29 cellular contexts compared by ENCODE assay signal in genomic region chr9:97855486-97855875, GRCh38. TPM values are rescaled to one million over a fixed set of nuclear protein-coding genes. Genes with fewer than 3 reads are reported as not detected.
DNase-seq lines count a peak whose midpoint lies in the region; ATAC-seq, FAIRE-seq and TF ChIP-seq lines count a peak whose summit lies in the region.
"Had no signal": no experiment of that assay in that cellular context is flagged by ENCODE, and none has a peak within 500 bp of the region (broad histone marks: within the 10 kb centered on the region; RNA-seq: fewer than 3 reads in every experiment).

No MANE protein-coding gene starts in this region.

- DNase-seq in activated naive CD4-positive, alpha-beta T cell treated with anti-CD3 and anti-CD28 coated beads for 36 hours, result no peak
- no peak for DNase-seq in activated naive CD4-positive, alpha-beta T cell treated with Interleukin-2 at 50 U/mL for 16 hours
- DNase-seq in H1 (ENCODE audit: low read depth in 1 of 2, low spot score in 2 of 2) (no peak), NCI-H2227 treated with DMSO at 0.1 percent for 48 hours (lab: John Stamatoyannopoulos, UW) (no peak)
- no peak for DNase-seq in stimulated activated naive B cell treated with anti-CD40 and anti-IgM and Interleukin-4, amounts not matched to agents 10 μg/mL and 1 μg/mL and 100 μg/mL, for 72 hours
- DNase-seq: ACHN; activated CD4-positive, alpha-beta T cell treated with anti-CD3 and anti-CD28 coated beads for 48 hours; activated T-cell treated with anti-CD3 and anti-CD28 coated beads, Interleukin-2, amount 50 U/mL, for 1 hour; brain microvascular endothelial cell; C1 segment of cervical spinal cord; cortex of kidney; GDM1; GM23248; heart left ventricle; mucosa of descending colon; MV-4-11; NCI-H1694; NCI-H82; nucleus accumbens; PC-3; SHP77; spleen; stimulated activated CD8-positive, alpha-beta memory T cell treated with anti-CD3 and anti-CD28 coated beads, Interleukin-4, amount 100 ng/mL, for 48 hours had no signal

- no peak overlapping the region for H4K5ac ChIP-seq in H1 (ENCODE audit: insufficient read length, low read depth, low read length)

- H2AK5ac ChIP-seq in H1 (ENCODE audit: low read depth, low read length), result no peak overlapping the region

- H3K9me3 Mint-ChIP-seq in activated naive CD4-positive, alpha-beta T cell treated with anti-CD3 and anti-CD28 coated beads for 36 hours, result no peaks in the 10 kb centered on the region
- H3K9me3 Mint-ChIP-seq in stimulated activated naive B cell treated with anti-CD40 and anti-IgM and Interleukin-4, amounts not matched to agents 10 μg/mL and 1 μg/mL and 100 μg/mL, for 72 hours, result no peaks in the 10 kb centered on the region

- 12% methylated on average over 8 of the region's 8 CpGs; no CpG with 5 or more reads in 1 of the 2 experiments for WGBS in H1 (ENCODE audit: extremely low coverage in 1 of 2, insufficient coverage in 1 of 2, insufficient read length in 1 of 2, insufficient replicate concordance in 2 of 2, low coverage in 1 of 2, low lambda C conversion rate in 2 of 2, missing lambda C conversion rate in 1 of 2), 2 experiments

- H3K18ac ChIP-seq in H1 (ENCODE audit: extremely low read depth, low read length), result no peak overlapping the region

- no peak overlapping the region for H2BK15ac ChIP-seq in H1 (ENCODE audit: low read length)

- no peak overlapping the region for H3K56ac ChIP-seq in H1 (replicated peaks; ENCODE audit: insufficient read length, low read depth, low read length)

- peaks cover 11 to 35% of the 10 kb centered on the region in 2 experiments for H4K20me1 ChIP-seq in H1 (replicated peaks in 1 of 2; ENCODE audit: control insufficient read depth in 1 of 2, insufficient read depth in 2 of 2, low read length in 2 of 2)

- H3K4me2 ChIP-seq in H1 (ENCODE audit: insufficient read depth in 1 of 2, low read depth in 2 of 2, low read length in 2 of 2), result peak overlapping the region; percentile 59 to 72; a peak in 1 of 4 replicates

- no peak overlapping the region for H2BK5ac ChIP-seq in H1 (ENCODE audit: low read depth, low read length)

- H3K9me3 ChIP-seq in HUES6 (ENCODE audit: control insufficient read depth, insufficient read depth, low read depth, low read length), result no peaks in the 10 kb centered on the region
- H3K9me3 ChIP-seq in H1 (ENCODE audit: insufficient read depth in 2 of 2, low read depth in 1 of 2, low read length in 1 of 2), result no peaks in the 10 kb centered on the region
- H3K9me3 ChIP-seq: heart left ventricle, mucosa of descending colon had no signal

- H3K27me3 Mint-ChIP-seq in activated naive CD4-positive, alpha-beta T cell treated with anti-CD3 and anti-CD28 coated beads for 36 hours (ENCODE audit: low read depth), result peaks cover 74% of the 10 kb centered on the region
- H3K27me3 Mint-ChIP-seq in stimulated activated naive B cell treated with anti-CD40 and anti-IgM and Interleukin-4, amounts not matched to agents 10 μg/mL and 1 μg/mL and 100 μg/mL, for 72 hours, result peaks cover 71 to 81% of the 10 kb centered on the region in 2 donors

- H2BK120ac ChIP-seq in H1 (replicated peaks; ENCODE audit: low read depth, low read length), result no peak overlapping the region

- CTCF ChIA-PET in activated naive CD4-positive, alpha-beta T cell treated with anti-CD3 and anti-CD28 coated beads for 36 hours (lab: Charles Lee), result no interaction called here
- CTCF ChIA-PET in H1 (lab: Charles Lee; ENCODE audit: partially characterized antibody), result interaction anchor here (0.6 to 1.0 kb wide), 3 partner anchors 35 to 43 kb away, joined by 3 to 4 read pairs (median 3); no protein-coding TSS in a partner anchor

- H2BK20ac ChIP-seq in H1 (ENCODE audit: low read length), result no peak overlapping the region

- intact Hi-C loops in activated naive CD4-positive, alpha-beta T cell treated with anti-CD3 and anti-CD28 coated beads for 36 hours (cut with micrococcal nuclease), result loop anchor here (5.0 to 10.0 kb wide), 3 partner anchors 47 to 1001 kb away; partner anchors contain the start of gene ZNF782

- H3K36me3 ChIP-seq in HUES6 (ENCODE audit: control insufficient read depth, insufficient read depth, low read length) (no peaks in the 10 kb centered on the region), H1 (ENCODE audit: control insufficient read depth in 2 of 4, insufficient read depth in 4 of 4, low read length in 3 of 4) (peaks cover 0 to 9% (median 0%) of the 10 kb centered on the region in 4 experiments; a peak in 1 of 8 replicates)
- H3K36me3 ChIP-seq: brain microvascular endothelial cell, heart left ventricle, spleen had no signal

- no peak for TF ChIP-seq POLR2A in H1 (IDR thresholded peaks at IDR 0.05; ENCODE audit: control extremely low read depth in 1 of 2, low read depth in 2 of 2, low read length in 2 of 2)

- no peak for ATAC-seq in stimulated activated naive B cell treated with anti-CD40 and anti-IgM and Interleukin-4, amounts not matched to agents 10 μg/mL and 1 μg/mL and 100 μg/mL, for 72 hours (replicated peaks)
- ATAC-seq in HG02678 (IDR thresholded peaks at IDR 0.05; ENCODE audit: unreplicated experiment) (no peak), GM18511 (IDR thresholded peaks at IDR 0.05; ENCODE audit: unreplicated experiment) (no peak)
- ATAC-seq: heart left ventricle, mucosa of descending colon, PC-3 had no signal

- peaks cover 31% of the 10 kb centered on the region for H3K4me1 Mint-ChIP-seq in activated naive CD4-positive, alpha-beta T cell treated with anti-CD3 and anti-CD28 coated beads for 36 hours (ENCODE audit: low read depth)
- peaks cover 10 to 35% of the 10 kb centered on the region in 2 donors for H3K4me1 Mint-ChIP-seq in stimulated activated naive B cell treated with anti-CD40 and anti-IgM and Interleukin-4, amounts not matched to agents 10 μg/mL and 1 μg/mL and 100 μg/mL, for 72 hours

- H3K4me3 Mint-ChIP-seq in activated naive CD4-positive, alpha-beta T cell treated with anti-CD3 and anti-CD28 coated beads for 36 hours, result peak overlapping the region; percentile 41
- peak overlapping the region in 1 of 2 donors; percentile 25 for H3K4me3 Mint-ChIP-seq in stimulated activated naive B cell treated with anti-CD40 and anti-IgM and Interleukin-4, amounts not matched to agents 10 μg/mL and 1 μg/mL and 100 μg/mL, for 72 hours

- H3K79me1 ChIP-seq in H1 (ENCODE audit: low read depth, low read length), result no peaks in the 10 kb centered on the region

- TF ChIP-seq CTCF in H1 (IDR thresholded peaks at IDR 0.05; ENCODE audit: control extremely low read depth in 1 of 3, insufficient read depth in 1 of 3, low read depth in 1 of 3, low read length in 3 of 3), result no peak

- no peaks in the 10 kb centered on the region for H3K79me2 ChIP-seq in H1 (ENCODE audit: control insufficient read depth in 1 of 2, insufficient read depth in 2 of 2, low read length in 2 of 2)

- no peak overlapping the region for H3K9ac ChIP-seq in HUES6 (ENCODE audit: low read length)
- H3K9ac ChIP-seq in H1 (replicated peaks in 1 of 4; ENCODE audit: extremely low read depth in 1 of 4, low read depth in 3 of 4, low read length in 3 of 4), result no peak overlapping the region
- H3K9ac ChIP-seq: GM23248 had no signal

- H4K91ac ChIP-seq in H1 (replicated peaks; ENCODE audit: insufficient read length, low read length), result no peak overlapping the region

- no peak overlapping the region for H3K4ac ChIP-seq in H1 (replicated peaks; ENCODE audit: insufficient read length, low read depth, low read length)

- H4K8ac ChIP-seq in H1 (ENCODE audit: extremely low read depth, insufficient read depth, low read length), result no peak overlapping the region

- H3K27ac ChIP-seq in HUES6 (ENCODE audit: low read depth, low read length), result no peak overlapping the region
- no peak overlapping the region for H3K27ac ChIP-seq in H1 (ENCODE audit: low read depth, low read length)
- H3K27ac ChIP-seq: brain microvascular endothelial cell, GM23248, heart left ventricle, spleen had no signal

- TF ChIP-seq EP300 in H1 (IDR thresholded peaks at IDR 0.05; ENCODE audit: borderline replicate concordance in 1 of 2, low read depth in 2 of 2, low read length in 2 of 2), result no peak

- POLR2A ChIA-PET in H1 (lab: Charles Lee; ENCODE audit: partially characterized antibody), result no interaction called here

- H3K36me3 Mint-ChIP-seq in activated naive CD4-positive, alpha-beta T cell treated with anti-CD3 and anti-CD28 coated beads for 36 hours (ENCODE audit: low read depth), result no peaks in the 10 kb centered on the region
- H3K36me3 Mint-ChIP-seq in stimulated activated naive B cell treated with anti-CD40 and anti-IgM and Interleukin-4, amounts not matched to agents 10 μg/mL and 1 μg/mL and 100 μg/mL, for 72 hours, result peaks cover 3 to 5% of the 10 kb centered on the region in 2 donors

- peak in 1 of 2 experiments; percentile 8; a peak in 1 of 4 replicates for TF ChIP-seq RAD21 in H1 (IDR thresholded peaks at IDR 0.05 in 1 of 2, conservative IDR thresholded peaks at IDR 0.05 in 1 of 2; ENCODE audit: low read depth in 2 of 2, low read length in 2 of 2)

- no peak overlapping the region for H3K14ac ChIP-seq in H1 (ENCODE audit: insufficient read length)

- H3K4me1 ChIP-seq in HUES6 (ENCODE audit: control insufficient read depth, insufficient read depth, low read length) (peaks cover 24% of the 10 kb centered on the region), H1 (replicated peaks in 1 of 4; ENCODE audit: control insufficient read depth in 3 of 4, insufficient read depth in 4 of 4, low read length in 3 of 4) (peaks cover 5 to 38% (median 22%) of the 10 kb centered on the region in 4 experiments)

- no peak overlapping the region for H2AFZ ChIP-seq in H1 (ENCODE audit: low read length)
- H2AFZ ChIP-seq: GM23248 had no signal

- H3K23ac ChIP-seq in H1 (ENCODE audit: insufficient read length), result no peak overlapping the region

- FAIRE-seq in H1 (lab: Jason Lieb, UNC), result no peak

- no peak overlapping the region for H3K27ac Mint-ChIP-seq in activated naive CD4-positive, alpha-beta T cell treated with anti-CD3 and anti-CD28 coated beads for 36 hours
- peak overlapping the region; percentile 62 for H3K27ac Mint-ChIP-seq in stimulated activated naive B cell treated with anti-CD40 and anti-IgM and Interleukin-4, amounts not matched to agents 10 μg/mL and 1 μg/mL and 100 μg/mL, for 72 hours

- H3K27me3 ChIP-seq in HUES6 (ENCODE audit: control insufficient read depth, insufficient read depth, low read length) (peaks cover 100% of the 10 kb centered on the region), H1 (replicated peaks in 1 of 4; ENCODE audit: control insufficient read depth in 3 of 4, extremely low read depth in 1 of 4, insufficient read depth in 3 of 4, low read length in 3 of 4) (peaks cover 96 to 100% (median 99%) of the 10 kb centered on the region in 4 experiments)

- H3K4me3 ChIP-seq in HUES6 (ENCODE audit: low read depth, low read length), result 0 out of 2 replicates have a peak overlapping the region, but pooled peaks have one; percentile 30
- peak overlapping the region in 1 of 4 experiments; percentile 59; a peak in 1 of 8 replicates for H3K4me3 ChIP-seq in H1 (ENCODE audit: extremely low read depth in 1 of 4, insufficient read depth in 2 of 4, low read depth in 3 of 4, low read length in 4 of 4)
- H3K4me3 ChIP-seq: GM23248, heart left ventricle, mucosa of descending colon had no signal

- no peak overlapping the region for H2BK12ac ChIP-seq in H1 (ENCODE audit: low read depth, low read length)

- peaks cover 14% of the 10 kb centered on the region; the same call in 1 of the 2 replicates for H3K23me2 ChIP-seq in H1 (ENCODE audit: low read depth, low read length)

RNA-seq across cellular contexts. Expression of gene FOXE1, which starts 2.5 kb away (rescaled TPM):
- under 1 TPM; 0.10 TPM for total RNA-seq in activated naive CD4-positive, alpha-beta T cell treated with anti-CD3 and anti-CD28 coated beads for 36 hours
- total RNA-seq in H1 (2021; fragmentation: NEBNext Ultra II Directional; extraction: Animal tissue kit (Norgen Biotek cat#: 25700)), result not detected in 2 replicates
- 0.03 TPM in 2 replicates for polyA plus RNA-seq in H1 (2011; rRNA removed)
- polyA plus RNA-seq in H1 (2011; cell fraction: cytosol; rRNA removed), result 0.03 TPM
- not detected for polyA plus RNA-seq in H1 (2011; cell fraction: nucleus; rRNA removed)
- not detected in 4 replicates for polyA plus RNA-seq in H1 (2012, experiment 1 of 2)
- polyA plus RNA-seq in H1 (2012, experiment 2 of 2), result 0.07 TPM
- 0.04 TPM for polyA plus RNA-seq in H1 (2013, experiment 1 of 2)
- polyA plus RNA-seq in H1 (2013, experiment 2 of 2), result 0.04 TPM
- 0.03 and 0.05 TPM in 2 replicates for polyA minus RNA-seq in H1 (2011; rRNA and poly(A)+ RNA removed)
- polyA minus RNA-seq in H1 (2011; cell fraction: cytosol; rRNA and poly(A)+ RNA removed), result not detected
- not detected for polyA minus RNA-seq in H1 (2011; cell fraction: nucleus; rRNA and poly(A)+ RNA removed)
- total RNA-seq: GM23248, heart left ventricle, HT1080, liver, mucosa of descending colon, PC-3, spleen, temporal lobe had no signal
- polyA plus RNA-seq: GM23248, heart left ventricle, liver had no signal
